In genomic region chr3:113662824-113663223, GRCh38 we compare ENCODE assay signal across 30 cellular contexts. TPM values are rescaled to one million over a fixed set of nuclear protein-coding genes. Genes with fewer than 3 reads are reported as not detected.
DNase-seq lines count a peak whose midpoint lies in the region; ATAC-seq and TF ChIP-seq lines count a peak whose summit lies in the region.
"Had no signal": no experiment of that assay in that cellular context is flagged by ENCODE, and none has a peak within 500 bp of the region (broad histone marks: within the 10 kb centered on the region; RNA-seq: fewer than 3 reads in every experiment).

No MANE protein-coding gene starts in this region.

- no peak overlapping the region for H3K9ac ChIP-seq in colonic mucosa (ENCODE audit: low read depth in 2 of 2, low read length in 2 of 2)

- in situ Hi-C loops in KBM-7 (cut with MboI; ENCODE audit: low pct_unique_long_range_greater_than_20kb, low sequenced_read_pairs): no loop called here

- WGBS in psoas muscle, 3 donors: 50 to 85% (median 56%) methylated on average over 1 of the region's 1 CpG

- H3K27me3 ChIP-seq in psoas muscle (ENCODE audit: insufficient read depth in 3 of 3, low read length in 2 of 3): no peaks in the 10 kb centered on the region
- H3K27me3 ChIP-seq in colonic mucosa: no peaks in the 10 kb centered on the region
- H3K27me3 ChIP-seq: breast epithelium, esophagus squamous epithelium, left lung, thyroid gland had no signal

- H3K4me3 ChIP-seq in psoas muscle (no peak overlapping the region), colonic mucosa (no peak overlapping the region)
- H3K4me3 ChIP-seq: breast epithelium, esophagus squamous epithelium, K562, left lung, thyroid gland had no signal

- DNase-seq in HuH-7 (ENCODE audit: low spot score): peak; percentile 15
- no peak for DNase-seq in left colon
- DNase-seq in psoas muscle: no peak
- DNase-seq in colonic mucosa: no peak
- DNase-seq in KBM-7: no peak
- DNase-seq in retina: no peak
- DNase-seq in SW480 (ENCODE audit: low spot score): no peak
- DNase-seq: activated CD4-positive, CD25-positive, alpha-beta regulatory T cell; activated CD8-positive, alpha-beta memory T cell treated with anti-CD3 and anti-CD28 coated beads, Interleukin-2, amount 50 U/mL, for 4 hours; activated naive CD4-positive, alpha-beta T cell treated with anti-CD3 and anti-CD28 coated beads, Interleukin-2, amount 50 U/mL, for 16 hours; amniotic stem cell; CD8-positive, alpha-beta memory T cell; effector memory CD8-positive, alpha-beta T cell; esophagus squamous epithelium; GDM1; HCEC 1CT; hippocampal formation; immature natural killer cell; left lung; naive thymus-derived CD8-positive, alpha-beta T cell; NCI-H2081 treated with DMSO at 0.1 percent for 48 hours; NCI-H774; right cardiac atrium; stimulated activated CD4-positive, alpha-beta T cell treated with anti-CD3 and anti-CD28 coated beads, Interleukin-4, amount 100 ng/mL, for 4 hours; stimulated activated naive CD4-positive, alpha-beta T cell; SW 1271; thyroid gland had no signal

- no peaks in the 10 kb centered on the region for H3K9me3 ChIP-seq in psoas muscle
- H3K9me3 ChIP-seq in colonic mucosa: no peaks in the 10 kb centered on the region
- H3K9me3 ChIP-seq: breast epithelium, esophagus squamous epithelium, left lung, thyroid gland had no signal

- peaks cover 41% of the 10 kb centered on the region for H3K4me1 ChIP-seq in psoas muscle
- no peaks in the 10 kb centered on the region for H3K4me1 ChIP-seq in colonic mucosa
- H3K4me1 ChIP-seq: breast epithelium, esophagus squamous epithelium, left lung had no signal

- ATAC-seq in left colon: peak; percentile 16
- no peak for ATAC-seq in psoas muscle
- ATAC-seq: effector memory CD8-positive, alpha-beta T cell; K562; left lung; naive thymus-derived CD8-positive, alpha-beta T cell; right cardiac atrium had no signal

- peak overlapping the region; percentile 90 for H3K27ac ChIP-seq in 22Rv1
- peak overlapping the region; percentile 85 for H3K27ac ChIP-seq in psoas muscle
- no peak overlapping the region for H3K27ac ChIP-seq in colonic mucosa
- H3K27ac ChIP-seq: breast epithelium, esophagus squamous epithelium, left lung, thyroid gland had no signal

- H3K36me3 ChIP-seq in psoas muscle (ENCODE audit: insufficient read depth in 1 of 2, low read depth in 1 of 2) (peaks cover 16 to 61% of the 10 kb centered on the region in 2 donors), colonic mucosa (no peaks in the 10 kb centered on the region)

- no peak for TF ChIP-seq CTCF in 22Rv1 (IDR thresholded peaks at IDR 0.05)
- TF ChIP-seq CTCF in psoas muscle (IDR thresholded peaks at IDR 0.05): no peak
- no peak for TF ChIP-seq CTCF in colonic mucosa (IDR thresholded peaks at IDR 0.05)

- intact Hi-C loops in left colon (cut with DNase I, micrococcal nuclease) (no loop called here), psoas muscle (cut with DNase I) (no loop called here), colonic mucosa (cut with DNase I) (no loop called here)

RNA-seq across cellular contexts. Expression of gene USF3, which starts 33.6 kb away (rescaled TPM):
- total RNA-seq in left colon: 10 to 100 TPM; 25.5 to 25.6 TPM
- 10 to 100 TPM; 17.2 to 35.4 (median 28.4) TPM for total RNA-seq in psoas muscle
- 10 to 100 TPM in 1 of 3 donors, 1 to 10 TPM in 2; 6.3 to 20.4 (median 9.3) TPM for polyA plus RNA-seq in psoas muscle
- total RNA-seq in colonic mucosa: 10 to 100 TPM; 18.4 to 22.7 TPM
